Comparison of ENCODE assay signal across 27 cellular contexts in the genomic region with DNA sequence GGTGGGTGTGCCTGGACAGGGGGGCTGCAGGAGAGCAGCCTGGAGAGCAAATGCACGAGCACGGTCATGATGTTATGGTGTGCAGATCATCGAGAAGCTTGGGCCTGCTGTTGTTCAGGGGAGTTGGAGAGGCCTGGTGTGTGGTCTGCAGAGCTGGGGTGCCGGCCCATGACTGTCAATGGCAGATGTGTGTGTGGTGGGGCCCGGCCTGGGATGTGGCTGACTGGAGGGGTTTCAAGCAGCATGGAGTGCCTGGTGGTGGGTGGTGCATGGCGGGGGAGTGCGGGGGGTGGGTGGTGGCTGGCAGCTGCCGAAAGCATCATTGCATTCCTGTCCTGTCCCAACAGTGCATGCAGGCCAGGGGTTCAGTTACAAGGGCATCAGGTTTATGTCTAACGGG.
"Had no signal": no experiment of that assay in that cellular context is flagged by ENCODE, and none has a peak within 500 bp of the region (broad histone marks: within the 10 kb centered on the region; RNA-seq: fewer than 3 reads in every experiment).

No MANE protein-coding gene starts in this region.

- H3K9me3 ChIP-seq: esophagus squamous epithelium, heart right ventricle, left lung, prostate gland, right atrium auricular region, sigmoid colon, thoracic aorta, tibial nerve, upper lobe of left lung, vagina had no signal

- H3K9ac ChIP-seq: neural progenitor cell had no signal

- H3K4me1 ChIP-seq: left lung, neural progenitor cell, prostate gland, tibial nerve, upper lobe of left lung, vagina had no signal

- ATAC-seq: heart right ventricle; left lung; natural killer cell treated with Interleukin-12 subunit alpha and Interleukin-12 subunit beta and Interleukin-15 and Interleukin-18, amount 100 ng/mL, for 72 hours; stimulated activated effector memory CD8-positive, alpha-beta T cell treated with anti-CD3 and anti-CD28 coated beads, Interleukin-12 subunit alpha, Interleukin-12 subunit beta, amount 100 ng/mL, for 72 hours had no signal

- H3K4me3 Mint-ChIP-seq: dendritic cell treated with granulocyte-macrophage colony-stimulating factor and Interleukin-4, amounts not matched to agents 40 ng/mL and 50 ng/mL, for 4 days; immature natural killer cell; natural killer cell treated with Interleukin-12 subunit alpha and Interleukin-12 subunit beta and Interleukin-15 and Interleukin-18, amount 100 ng/mL, for 72 hours; neural progenitor cell; stimulated activated effector memory CD8-positive, alpha-beta T cell treated with anti-CD3 and anti-CD28 coated beads, Interleukin-12 subunit alpha, Interleukin-12 subunit beta, amount 100 ng/mL, for 72 hours had no signal

- DNase-seq: central memory CD4-positive, alpha-beta T cell; effector CD8-positive, alpha-beta T cell; erythroblast; esophagus squamous epithelium; foreskin melanocyte; glutamatergic neuron; heart right ventricle; hippocampal formation; immature natural killer cell; mammary epithelial cell; mesendoderm; nucleus accumbens; sigmoid colon; stimulated activated CD4-positive, alpha-beta T cell treated with anti-CD3 and anti-CD28 coated beads, Interleukin-2, amount 100 ng/mL, for 24 hours; stimulated activated CD4-positive, alpha-beta T cell treated with anti-CD3 and anti-CD28 coated beads, Interleukin-4, amount 100 ng/mL, for 24 hours; stimulated activated naive CD4-positive, alpha-beta T cell treated with Interleukin-2 at 50 U/mL for 16 hours had no signal

- H3K36me3 ChIP-seq: neural progenitor cell had no signal

- H3K36me3 Mint-ChIP-seq: immature natural killer cell; natural killer cell treated with Interleukin-12 subunit alpha and Interleukin-12 subunit beta and Interleukin-15 and Interleukin-18, amount 100 ng/mL, for 72 hours; stimulated activated effector memory CD8-positive, alpha-beta T cell treated with anti-CD3 and anti-CD28 coated beads, Interleukin-12 subunit alpha, Interleukin-12 subunit beta, amount 100 ng/mL, for 72 hours had no signal

- H3K27ac Mint-ChIP-seq: dendritic cell treated with granulocyte-macrophage colony-stimulating factor and Interleukin-4, amounts not matched to agents 40 ng/mL and 50 ng/mL, for 4 days; immature natural killer cell; natural killer cell treated with Interleukin-12 subunit alpha and Interleukin-12 subunit beta and Interleukin-15 and Interleukin-18, amount 100 ng/mL, for 72 hours; neural progenitor cell; stimulated activated effector memory CD8-positive, alpha-beta T cell treated with anti-CD3 and anti-CD28 coated beads, Interleukin-12 subunit alpha, Interleukin-12 subunit beta, amount 100 ng/mL, for 72 hours had no signal

- H3K4me3 ChIP-seq: esophagus squamous epithelium, heart right ventricle, left lung, neural progenitor cell, prostate gland, right atrium auricular region, sigmoid colon, thoracic aorta, tibial nerve, upper lobe of left lung, vagina had no signal

- H3K27me3 ChIP-seq: esophagus squamous epithelium, heart right ventricle, left lung, neural progenitor cell, right atrium auricular region, sigmoid colon, tibial nerve, upper lobe of left lung, vagina had no signal

- H3K27ac ChIP-seq: esophagus squamous epithelium, heart right ventricle, left lung, neural progenitor cell, prostate gland, right atrium auricular region, sigmoid colon, thoracic aorta, tibial nerve, upper lobe of left lung, vagina had no signal

- H3K27me3 Mint-ChIP-seq: dendritic cell treated with granulocyte-macrophage colony-stimulating factor and Interleukin-4, amounts not matched to agents 40 ng/mL and 50 ng/mL, for 4 days had no signal

- H3K9me3 Mint-ChIP-seq: dendritic cell treated with granulocyte-macrophage colony-stimulating factor and Interleukin-4, amounts not matched to agents 40 ng/mL and 50 ng/mL, for 4 days; immature natural killer cell; natural killer cell treated with Interleukin-12 subunit alpha and Interleukin-12 subunit beta and Interleukin-15 and Interleukin-18, amount 100 ng/mL, for 72 hours; neural progenitor cell; stimulated activated effector memory CD8-positive, alpha-beta T cell treated with anti-CD3 and anti-CD28 coated beads, Interleukin-12 subunit alpha, Interleukin-12 subunit beta, amount 100 ng/mL, for 72 hours had no signal

- H3K4me1 Mint-ChIP-seq: immature natural killer cell; stimulated activated effector memory CD8-positive, alpha-beta T cell treated with anti-CD3 and anti-CD28 coated beads, Interleukin-12 subunit alpha, Interleukin-12 subunit beta, amount 100 ng/mL, for 72 hours had no signal
